In genomic region chr7:122304604-122304975, GRCh38 we compare ENCODE assay signal across 11 cellular contexts. TPM values are rescaled to one million over a fixed set of nuclear protein-coding genes. Genes with fewer than 3 reads are reported as not detected.
A peak's percentile ranks its signal among the peaks of the same experiment; 100 is the strongest.
DNase-seq lines count a peak whose midpoint lies in the region; ATAC-seq, FAIRE-seq and TF ChIP-seq lines count a peak whose summit lies in the region.
"Had no signal": no experiment of that assay in that cellular context is flagged by ENCODE, and none has a peak within 500 bp of the region (broad histone marks: within the 10 kb centered on the region; RNA-seq: fewer than 3 reads in every experiment).

Gene FEZF1, minus strand, starts transcription at chr7:122304750. Its CDS starts 313 bp downstream, at chr7:122304437.

- peaks cover 27 to 100% (median 99%) of the 10 kb centered on the region in 45 donors for H3K27me3 ChIP-seq in dorsolateral prefrontal cortex

- no peak for TF ChIP-seq POLR2A in GM12891 (IDR thresholded peaks at IDR 0.05; ENCODE audit: low read depth, low read length)

- H3K27ac Mint-ChIP-seq in neural crest cell (ENCODE audit: unreplicated experiment): no peak within 1 kb of the TSS
- peak within 1 kb of the TSS in 1 of 2 donors; percentile 50 for H3K27ac Mint-ChIP-seq in activated naive CD4-positive, alpha-beta T cell treated with anti-CD3 and anti-CD28 coated beads, Interleukin-2, amount 50 U/mL, for 72 hours
- no peak within 1 kb of the TSS for H3K27ac Mint-ChIP-seq in stimulated activated memory B cell treated with anti-CD40 and anti-IgM and Interleukin-4, amounts not matched to agents 10 μg/mL and 1 μg/mL and 100 μg/mL, for 72 hours

- H3K4me1 Mint-ChIP-seq in neural crest cell: peaks cover 34% of the 10 kb centered on the region
- H3K4me1 Mint-ChIP-seq in stimulated activated memory B cell treated with anti-CD40 and anti-IgM and Interleukin-4, amounts not matched to agents 10 μg/mL and 1 μg/mL and 100 μg/mL, for 72 hours: peaks cover 6% of the 10 kb centered on the region

- H3K27ac ChIP-seq in dorsolateral prefrontal cortex: no peak within 1 kb of the TSS

- H3K36me3 Mint-ChIP-seq in neural crest cell (ENCODE audit: low read depth): no peaks in the 10 kb centered on the region
- H3K36me3 Mint-ChIP-seq in activated naive CD4-positive, alpha-beta T cell treated with anti-CD3 and anti-CD28 coated beads, Interleukin-2, amount 50 U/mL, for 72 hours: peaks cover 17 to 31% of the 10 kb centered on the region in 2 donors
- no peaks in the 10 kb centered on the region for H3K36me3 Mint-ChIP-seq in stimulated activated memory B cell treated with anti-CD40 and anti-IgM and Interleukin-4, amounts not matched to agents 10 μg/mL and 1 μg/mL and 100 μg/mL, for 72 hours

- no peak for ATAC-seq in HG02571 (IDR thresholded peaks at IDR 0.05; ENCODE audit: unreplicated experiment)
- no peak for ATAC-seq in activated naive CD4-positive, alpha-beta T cell treated with anti-CD3 and anti-CD28 coated beads, Interleukin-2, amount 50 U/mL, for 72 hours
- ATAC-seq in stimulated activated memory B cell treated with anti-CD40 and anti-IgM and Interleukin-4, amounts not matched to agents 10 μg/mL and 1 μg/mL and 100 μg/mL, for 72 hours: no peak

- H3K4me3 ChIP-seq in dorsolateral prefrontal cortex: peak within 1 kb of the TSS in 36 of 59 donors; percentile 4 to 57 (median 24)

- no peak for FAIRE-seq in GM12891 (lab: Jason Lieb, UNC)

- TF ChIP-seq CTCF in dorsolateral prefrontal cortex (IDR thresholded peaks at IDR 0.05 in 54 of 56, conservative IDR thresholded peaks at IDR 0.05 in 2 of 56; ENCODE audit: low read depth in 1 of 56, partially characterized antibody in 56 of 56): no peak
- TF ChIP-seq CTCF in neural crest cell (conservative IDR thresholded peaks at IDR 0.05): no peak

- DNase-seq in DMS153 (lab: John Stamatoyannopoulos, UW): peak; percentile 14
- DNase-seq in NCI-H146 (lab: John Stamatoyannopoulos, UW): peak; percentile 72
- DNase-seq in dorsolateral prefrontal cortex: no peak
- no peak for DNase-seq in neural crest cell (ENCODE audit: low read depth, low spot score)
- DNase-seq in activated naive CD4-positive, alpha-beta T cell treated with anti-CD3 and anti-CD28 coated beads, Interleukin-2, amount 50 U/mL, for 72 hours (ENCODE audit: low spot score in 2 of 2): no peak
- no peak for DNase-seq in GM12891 (ENCODE audit: insufficient read length, low spot score)
- DNase-seq: activated naive CD4-positive, alpha-beta T cell treated with anti-CD3 and anti-CD28 coated beads, Interleukin-2, amount 50 U/mL, for 16 hours; stimulated activated CD8-positive, alpha-beta memory T cell treated with anti-CD3 and anti-CD28 coated beads, Interleukin-4, amount 100 ng/mL, for 48 hours had no signal

- peaks cover 99% of the 10 kb centered on the region for H3K27me3 Mint-ChIP-seq in neural crest cell (ENCODE audit: low read depth)
- peaks cover 93% of the 10 kb centered on the region for H3K27me3 Mint-ChIP-seq in stimulated activated memory B cell treated with anti-CD40 and anti-IgM and Interleukin-4, amounts not matched to agents 10 μg/mL and 1 μg/mL and 100 μg/mL, for 72 hours

- H3K9me3 Mint-ChIP-seq in neural crest cell: no peaks in the 10 kb centered on the region
- H3K9me3 Mint-ChIP-seq in activated naive CD4-positive, alpha-beta T cell treated with anti-CD3 and anti-CD28 coated beads, Interleukin-2, amount 50 U/mL, for 72 hours: peaks cover 0 to 4% of the 10 kb centered on the region in 2 donors
- H3K9me3 Mint-ChIP-seq in stimulated activated memory B cell treated with anti-CD40 and anti-IgM and Interleukin-4, amounts not matched to agents 10 μg/mL and 1 μg/mL and 100 μg/mL, for 72 hours: peaks cover 4% of the 10 kb centered on the region

- intact Hi-C loops in dorsolateral prefrontal cortex (cut with DNase I): no loop called here

- H3K4me3 Mint-ChIP-seq in neural crest cell: peak within 1 kb of the TSS; percentile 63
- H3K4me3 Mint-ChIP-seq in stimulated activated memory B cell treated with anti-CD40 and anti-IgM and Interleukin-4, amounts not matched to agents 10 μg/mL and 1 μg/mL and 100 μg/mL, for 72 hours: no peak within 1 kb of the TSS

TF ChIP-seq in GM12891, 5 proteins besides CTCF, POLR2A, EP300 and RAD21:
- TF ChIP-seq POLR2AphosphoS5 (IDR thresholded peaks at IDR 0.05; ENCODE audit: low read depth, low read length): no peak
- TF ChIP-seq PAX5 (IDR thresholded peaks at IDR 0.05; ENCODE audit: insufficient read depth, low read length, severe bottlenecking): no peak
- no peak for TF ChIP-seq SPI1 (IDR thresholded peaks at IDR 0.05; ENCODE audit: low read depth, low read length)
- no peak for TF ChIP-seq POU2F2 (IDR thresholded peaks at IDR 0.05; ENCODE audit: low read depth, low read length)
- TF ChIP-seq TAF1 (IDR thresholded peaks at IDR 0.05; ENCODE audit: low read depth, low read length): no peak

RNA-seq across cellular contexts. Expression of gene FEZF1, which starts in this region (rescaled TPM):
- total RNA-seq in dorsolateral prefrontal cortex (1 to 10 TPM in 3 of 120 experiments, under 1 TPM in 22, not detected in 95; 0.20 to 1.7 (median 0.45) TPM), neural crest cell (not detected in 2 replicates)
- not detected for total RNA-seq in activated naive CD4-positive, alpha-beta T cell treated with anti-CD3 and anti-CD28 coated beads, Interleukin-2, amount 50 U/mL, for 72 hours
- not detected for polyA plus RNA-seq in GM12891 (2012; ENCODE audit: low read depth, missing spikeins)
- total RNA-seq: kidney epithelial cell had no signal

Comparison
In these comparisons a context has a peak if more than half of its experiments do, and no peak if none do; other contexts are left out.
1. DNase-seq: peak in DMS153 (single experiment) and NCI-H146 (single experiment); none in dorsolateral prefrontal cortex (0 of 10), neural crest cell (single experiment), activated naive CD4-positive, alpha-beta T cell treated with anti-CD3 and anti-CD28 coated beads, Interleukin-2, amount 50 U/mL, for 72 hours (0 of 2) and GM12891 (single experiment).